Comparison of ENCODE assay signal across 8 cellular contexts in genomic region chr7:6446977-6447588, GRCh38. TPM values are rescaled to one million over a fixed set of nuclear protein-coding genes. Genes with fewer than 3 reads are reported as not detected.
DNase-seq lines count a peak whose midpoint lies in the region; ATAC-seq and TF ChIP-seq lines count a peak whose summit lies in the region.

No MANE protein-coding gene starts in this region.

- intact Hi-C loops in dendritic cell treated with granulocyte-macrophage colony-stimulating factor and Interleukin-4, amounts not matched to agents 40 ng/mL and 50 ng/mL, for 4 days (cut with micrococcal nuclease), result no loop called here

- peak; percentile 40 for ATAC-seq in GM18511 (IDR thresholded peaks at IDR 0.05; ENCODE audit: unreplicated experiment)
- ATAC-seq in HG03095 (IDR thresholded peaks at IDR 0.05; ENCODE audit: unreplicated experiment), result peak; percentile 23
- ATAC-seq in left lobe of liver, result peak; percentile 34

- peak overlapping the region; percentile 99 for H3K4me3 ChIP-seq in AG04449 (ENCODE audit: low read depth, low read length)

- peak overlapping the region; percentile 90 for H3K4me3 Mint-ChIP-seq in dendritic cell treated with granulocyte-macrophage colony-stimulating factor and Interleukin-4, amounts not matched to agents 40 ng/mL and 50 ng/mL, for 4 days

- peak overlapping the region; percentile 94 for H3K27ac Mint-ChIP-seq in dendritic cell treated with granulocyte-macrophage colony-stimulating factor and Interleukin-4, amounts not matched to agents 40 ng/mL and 50 ng/mL, for 4 days

- H3K36me3 Mint-ChIP-seq in dendritic cell treated with granulocyte-macrophage colony-stimulating factor and Interleukin-4, amounts not matched to agents 40 ng/mL and 50 ng/mL, for 4 days (ENCODE audit: low read depth), result peaks cover 51% of the 10 kb centered on the region

- H3K27ac ChIP-seq in VCaP, result peak overlapping the region; percentile 80

- CTCF ChIA-PET in AG04449 (lab: Yijun Ruan, JAX), result interaction anchor here (0.7 to 1.5 kb wide), 2 partner anchors 9 to 10 kb away, joined by 3 read pairs; no protein-coding TSS in a partner anchor

- POLR2A ChIA-PET in AG04449 (lab: Yijun Ruan, JAX), result interaction anchor here (1.6 to 2.3 kb wide), 2 partner anchors 9 to 30 kb away, joined by 3 to 7 read pairs; no protein-coding TSS in a partner anchor

- DNase-seq in AG04449 (ENCODE audit: low read depth, low spot score) (peak; percentile 36), NCI-H2029 treated with DMSO at 0.1 percent for 48 hours (lab: John Stamatoyannopoulos, UW) (peak; percentile 76), left lobe of liver (ENCODE audit: low spot score) (peak; percentile 61)
- peak; percentile 16 to 26 for DNase-seq in stimulated activated CD4-positive, alpha-beta T cell treated with anti-CD3 and anti-CD28 coated beads, Interleukin-4, amount 100 ng/mL, for 48 hours (ENCODE audit: low read depth in 2 of 2)

- no peak for TF ChIP-seq CTCF in AG04449 (IDR thresholded peaks at IDR 0.05; ENCODE audit: insufficient read depth, low read length, missing control alignments)
- TF ChIP-seq CTCF in VCaP (conservative IDR thresholded peaks at IDR 0.05), result no peak

- no peaks in the 10 kb centered on the region for H3K27me3 Mint-ChIP-seq in dendritic cell treated with granulocyte-macrophage colony-stimulating factor and Interleukin-4, amounts not matched to agents 40 ng/mL and 50 ng/mL, for 4 days

- no peaks in the 10 kb centered on the region for H3K9me3 Mint-ChIP-seq in dendritic cell treated with granulocyte-macrophage colony-stimulating factor and Interleukin-4, amounts not matched to agents 40 ng/mL and 50 ng/mL, for 4 days

- H3K4me1 Mint-ChIP-seq in dendritic cell treated with granulocyte-macrophage colony-stimulating factor and Interleukin-4, amounts not matched to agents 40 ng/mL and 50 ng/mL, for 4 days (ENCODE audit: low read depth), result peaks cover 46% of the 10 kb centered on the region

RNA-seq across cellular contexts. Expression of gene DAGLB, which starts 0.7 kb away (rescaled TPM):
- total RNA-seq in left lobe of liver, result 17.9 TPM

RNA-seq across cellular contexts. Expression of gene KDELR2, which starts 36.9 kb away (rescaled TPM):
- total RNA-seq in left lobe of liver, result 146 TPM

Comparison
In these comparisons a context has a peak if more than half of its experiments do, and no peak if none do; other contexts are left out.
1. Peak in every context shown above with its lines: DNase-seq, ATAC-seq, H3K4me3 ChIP-seq and H3K27ac ChIP-seq.
2. DNase-seq: peak in every context shown above with its lines; median percentile 76 in NCI-H2029 treated with DMSO at 0.1 percent for 48 hours; 61 in left lobe of liver; 36 in AG04449; 21 in stimulated activated CD4-positive, alpha-beta T cell treated with anti-CD3 and anti-CD28 coated beads, Interleukin-4, amount 100 ng/mL, for 48 hours.